ENCODE assay signal across 8 cellular contexts in the genomic region with DNA sequence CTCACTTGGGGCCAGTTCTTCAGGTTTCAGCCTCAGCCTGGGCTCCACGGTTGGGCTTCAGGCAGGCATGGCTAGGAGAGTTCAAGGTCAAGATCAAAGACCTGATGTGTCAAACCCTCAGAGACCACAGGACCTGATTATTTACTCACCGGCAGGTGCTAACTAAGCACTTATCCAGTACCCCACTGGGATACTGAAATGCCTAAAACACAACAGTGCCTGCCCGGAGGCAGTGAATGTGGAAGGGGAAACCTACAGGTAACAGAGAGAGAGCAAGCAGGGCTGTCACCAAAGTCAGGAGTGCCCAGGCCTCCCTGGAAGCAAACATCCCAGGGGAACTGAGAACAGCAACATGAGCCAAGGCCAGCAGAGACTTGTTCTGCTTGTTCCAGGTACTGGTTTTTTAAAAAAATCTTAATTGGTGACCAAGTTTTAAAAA. TPM values are rescaled to one million over a fixed set of nuclear protein-coding genes. Genes with fewer than 3 reads are reported as not detected.
DNase-seq lines count a peak whose midpoint lies in the region; ATAC-seq, FAIRE-seq and TF ChIP-seq lines count a peak whose summit lies in the region.

No MANE protein-coding gene starts in this region.

- H3K4me1 Mint-ChIP-seq in CD4-positive, alpha-beta memory T cell, result peaks cover 53 to 76% (median 65%) of the 10 kb centered on the region in 4 donors
- peaks cover 30 to 51% (median 46%) of the 10 kb centered on the region in 3 donors for H3K4me1 Mint-ChIP-seq in IgD-negative memory B cell
- peaks cover 64% of the 10 kb centered on the region for H3K4me1 Mint-ChIP-seq in activated T-helper 1 cell treated with anti-CD3 and anti-CD28 coated beads, Interleukin-12 subunit alpha, Interleukin-12 subunit beta, Interleukin-2, Interleukin-4 antibody, amounts not matched to agents 30 ng/mL and 10 ng/mL and 1 ng/mL, durations not matched to agents 14 hours and 24 hours and 36 hours (ENCODE audit: low read depth)

- no peaks in the 10 kb centered on the region for H3K27me3 ChIP-seq in CD4-positive, alpha-beta memory T cell (ENCODE audit: insufficient read depth, low read length)
- no peaks in the 10 kb centered on the region for H3K27me3 ChIP-seq in lung (ENCODE audit: control insufficient read depth, insufficient read depth)

- no peak for TF ChIP-seq CTCF in lung (IDR thresholded peaks at IDR 0.05; ENCODE audit: control extremely low read depth, extremely low read depth)

- H3K27ac ChIP-seq in CD4-positive, alpha-beta memory T cell (ENCODE audit: low read depth, low read length), result peak overlapping the region; percentile 65
- peak overlapping the region; percentile 7 to 49 for H3K27ac ChIP-seq in lung (ENCODE audit: low read depth in 1 of 2, low read length in 1 of 2)

- peaks cover 8% of the 10 kb centered on the region for H3K36me3 ChIP-seq in CD4-positive, alpha-beta memory T cell (ENCODE audit: insufficient read depth, low read length)
- H3K36me3 ChIP-seq in lung (ENCODE audit: control insufficient read depth in 2 of 2, insufficient read depth in 2 of 2, low read length in 2 of 2), result peaks cover 0 to 2% of the 10 kb centered on the region in 2 donors

- H3K27ac Mint-ChIP-seq in CD4-positive, alpha-beta memory T cell, result peak overlapping the region; percentile 86 to 99 (median 94)
- peak overlapping the region; percentile 40 to 90 (median 85) for H3K27ac Mint-ChIP-seq in IgD-negative memory B cell
- peak overlapping the region; percentile 85 for H3K27ac Mint-ChIP-seq in activated T-helper 1 cell treated with anti-CD3 and anti-CD28 coated beads, Interleukin-12 subunit alpha, Interleukin-12 subunit beta, Interleukin-2, Interleukin-4 antibody, amounts not matched to agents 30 ng/mL and 10 ng/mL and 1 ng/mL, durations not matched to agents 14 hours and 24 hours and 36 hours

- 58 to 79% methylated on average over 3 of the region's 3 CpGs for WGBS in lung, 2 donors

- CTCF ChIA-PET in CD4-positive, alpha-beta memory T cell (lab: Charles Lee; ENCODE audit: partially characterized antibody), result interaction anchor here (1.0 kb wide), 1 partner anchor 24 kb away, joined by 4 read pairs; no protein-coding TSS in a partner anchor

- peaks cover 65% of the 10 kb centered on the region for H3K4me1 ChIP-seq in CD4-positive, alpha-beta memory T cell (ENCODE audit: insufficient read depth, low read length)
- H3K4me1 ChIP-seq in lung (ENCODE audit: control insufficient read depth in 2 of 2, insufficient read depth in 2 of 2, low read length in 2 of 2), result peaks cover 6 to 25% of the 10 kb centered on the region in 2 donors

- ATAC-seq in lung (ENCODE audit: insufficient read depth, low FRiP score), result no peak

- POLR2A ChIA-PET in CD4-positive, alpha-beta memory T cell (lab: Charles Lee; ENCODE audit: partially characterized antibody), result interaction anchor here (0.9 kb wide), 1 partner anchor 94 kb away, joined by 3 read pairs; a partner anchor contains a TSS

- no peaks in the 10 kb centered on the region for H3K9me3 ChIP-seq in CD4-positive, alpha-beta memory T cell (ENCODE audit: control insufficient read depth in 1 of 2, low read length in 2 of 2)
- H3K9me3 ChIP-seq in lung (ENCODE audit: control insufficient read depth in 2 of 2, insufficient read depth in 1 of 2, low read length in 1 of 2), result no peaks in the 10 kb centered on the region

- peaks cover 0 to 2% (median 0%) of the 10 kb centered on the region in 8 donors for H3K9me3 Mint-ChIP-seq in CD4-positive, alpha-beta memory T cell
- H3K9me3 Mint-ChIP-seq in IgD-negative memory B cell, result no peaks in the 10 kb centered on the region
- H3K9me3 Mint-ChIP-seq in activated T-helper 1 cell treated with anti-CD3 and anti-CD28 coated beads, Interleukin-12 subunit alpha, Interleukin-12 subunit beta, Interleukin-2, Interleukin-4 antibody, amounts not matched to agents 30 ng/mL and 10 ng/mL and 1 ng/mL, durations not matched to agents 14 hours and 24 hours and 36 hours, result peaks cover 4% of the 10 kb centered on the region

- intact Hi-C loops in CD4-positive, alpha-beta memory T cell (cut with micrococcal nuclease), result loop anchor here (5.0 kb wide), 1 partner anchor 33 kb away; no protein-coding TSS in a partner anchor
- intact Hi-C loops in activated T-helper 1 cell treated with anti-CD3 and anti-CD28 coated beads, Interleukin-12 subunit alpha, Interleukin-12 subunit beta, Interleukin-2, Interleukin-4 antibody, amounts not matched to agents 30 ng/mL and 10 ng/mL and 1 ng/mL, durations not matched to agents 14 hours and 24 hours and 36 hours (cut with micrococcal nuclease), result loop anchor here (5.0 kb wide), 1 partner anchor 343 kb away; a partner anchor contains a TSS

- peak overlapping the region; percentile 52 to 84 (median 66) for H3K4me3 Mint-ChIP-seq in CD4-positive, alpha-beta memory T cell
- H3K4me3 Mint-ChIP-seq in IgD-negative memory B cell, result peak overlapping the region in 2 of 4 donors; percentile 58 to 60
- peak overlapping the region; percentile 71 for H3K4me3 Mint-ChIP-seq in activated T-helper 1 cell treated with anti-CD3 and anti-CD28 coated beads, Interleukin-12 subunit alpha, Interleukin-12 subunit beta, Interleukin-2, Interleukin-4 antibody, amounts not matched to agents 30 ng/mL and 10 ng/mL and 1 ng/mL, durations not matched to agents 14 hours and 24 hours and 36 hours

- DNase-seq in CD4-positive, alpha-beta memory T cell, result peak in 1 of 5 donors; percentile 56
- no peak for DNase-seq in activated T-helper 1 cell treated with anti-CD3 and anti-CD28 coated beads, Interleukin-12 subunit alpha, Interleukin-12 subunit beta, Interleukin-2, Interleukin-4 antibody, amounts not matched to agents 30 ng/mL and 10 ng/mL and 1 ng/mL, durations not matched to agents 14 hours and 24 hours and 36 hours (ENCODE audit: low spot score)
- DNase-seq in lung (ENCODE audit: low spot score) (no peak), NCI-H524 (lab: John Stamatoyannopoulos, UW) (no peak), germinal center (ENCODE audit: low spot score) (no peak), HTR-8/SVneo (ENCODE audit: insufficient read length, low spot score) (no peak)
- DNase-seq in stimulated activated CD4-positive, alpha-beta T cell treated with anti-CD3 and anti-CD28 coated beads, Interleukin-15, amount 100 ng/mL, for 24 hours, result no peak

- peaks cover 5 to 19% of the 10 kb centered on the region in 2 donors for H3K36me3 Mint-ChIP-seq in CD4-positive, alpha-beta memory T cell
- H3K36me3 Mint-ChIP-seq in IgD-negative memory B cell, result peaks cover 8% of the 10 kb centered on the region
- peaks cover 27% of the 10 kb centered on the region for H3K36me3 Mint-ChIP-seq in activated T-helper 1 cell treated with anti-CD3 and anti-CD28 coated beads, Interleukin-12 subunit alpha, Interleukin-12 subunit beta, Interleukin-2, Interleukin-4 antibody, amounts not matched to agents 30 ng/mL and 10 ng/mL and 1 ng/mL, durations not matched to agents 14 hours and 24 hours and 36 hours (ENCODE audit: low read depth)

- peaks cover 0 to 1% of the 10 kb centered on the region in 2 donors for H3K27me3 Mint-ChIP-seq in CD4-positive, alpha-beta memory T cell
- H3K27me3 Mint-ChIP-seq in IgD-negative memory B cell, result peaks cover 1% of the 10 kb centered on the region
- no peaks in the 10 kb centered on the region for H3K27me3 Mint-ChIP-seq in activated T-helper 1 cell treated with anti-CD3 and anti-CD28 coated beads, Interleukin-12 subunit alpha, Interleukin-12 subunit beta, Interleukin-2, Interleukin-4 antibody, amounts not matched to agents 30 ng/mL and 10 ng/mL and 1 ng/mL, durations not matched to agents 14 hours and 24 hours and 36 hours (ENCODE audit: insufficient read depth)

- FAIRE-seq in HTR-8/SVneo (lab: Jason Lieb, UNC), result no peak

- H3K4me3 ChIP-seq in CD4-positive, alpha-beta memory T cell (ENCODE audit: low read length in 2 of 2), result no peak overlapping the region
- no peak overlapping the region for H3K4me3 ChIP-seq in lung

RNA-seq across cellular contexts. Expression of a gene that starts 6.7 kb away (rescaled TPM):
- total RNA-seq in CD4-positive, alpha-beta memory T cell, result 10 to 100 TPM; 41.2 to 43.6 TPM
- 100 to 1,000 TPM; 106 to 139 TPM for polyA plus RNA-seq in CD4-positive, alpha-beta memory T cell
- polyA plus RNA-seq in IgD-negative memory B cell (106 TPM), lung (10 to 100 TPM; 52.0 to 73.8 TPM)
- total RNA-seq in activated T-helper 1 cell treated with anti-CD3 and anti-CD28 coated beads, Interleukin-12 subunit alpha, Interleukin-12 subunit beta, Interleukin-2, Interleukin-4 antibody, amounts not matched to agents 30 ng/mL and 10 ng/mL and 1 ng/mL, durations not matched to agents 14 hours and 24 hours and 36 hours, result 94.1 and 96.3 TPM in 2 replicates
- total RNA-seq in lung, result 10 to 100 TPM; 70.8 to 85.8 TPM
